1 cellular context compared by ENCODE assay signal in the genomic region with DNA sequence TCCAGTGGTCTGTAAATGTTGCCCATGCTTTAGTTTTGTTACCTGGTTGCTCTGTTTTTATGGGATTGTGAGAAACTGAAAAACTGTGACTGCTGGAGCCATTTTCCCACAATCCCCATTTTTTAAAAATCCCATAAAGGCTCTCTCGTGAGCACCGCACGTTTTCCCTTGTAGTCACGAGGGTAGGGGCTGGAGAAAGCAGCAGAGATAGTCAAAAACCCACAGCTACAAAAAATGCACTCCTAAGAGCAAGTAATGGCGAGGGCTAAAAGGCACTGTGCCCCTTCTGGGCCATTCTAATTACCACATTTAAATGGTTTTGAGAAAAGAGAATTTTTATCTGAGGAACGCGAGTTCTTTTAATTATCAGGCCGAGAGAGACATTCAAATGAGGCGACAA.
TF ChIP-seq lines count a peak whose summit lies in the region.

No MANE protein-coding gene starts in this region.

TF ChIP-seq in H1, 55 proteins besides CTCF, POLR2A, EP300 and RAD21:
- no peak for TF ChIP-seq KDM1A (IDR thresholded peaks at IDR 0.05; ENCODE audit: borderline replicate concordance, low read length)
- no peak for TF ChIP-seq POLR2AphosphoS5 (IDR thresholded peaks at IDR 0.05; ENCODE audit: low read depth, low read length)
- TF ChIP-seq, protein P1, sequence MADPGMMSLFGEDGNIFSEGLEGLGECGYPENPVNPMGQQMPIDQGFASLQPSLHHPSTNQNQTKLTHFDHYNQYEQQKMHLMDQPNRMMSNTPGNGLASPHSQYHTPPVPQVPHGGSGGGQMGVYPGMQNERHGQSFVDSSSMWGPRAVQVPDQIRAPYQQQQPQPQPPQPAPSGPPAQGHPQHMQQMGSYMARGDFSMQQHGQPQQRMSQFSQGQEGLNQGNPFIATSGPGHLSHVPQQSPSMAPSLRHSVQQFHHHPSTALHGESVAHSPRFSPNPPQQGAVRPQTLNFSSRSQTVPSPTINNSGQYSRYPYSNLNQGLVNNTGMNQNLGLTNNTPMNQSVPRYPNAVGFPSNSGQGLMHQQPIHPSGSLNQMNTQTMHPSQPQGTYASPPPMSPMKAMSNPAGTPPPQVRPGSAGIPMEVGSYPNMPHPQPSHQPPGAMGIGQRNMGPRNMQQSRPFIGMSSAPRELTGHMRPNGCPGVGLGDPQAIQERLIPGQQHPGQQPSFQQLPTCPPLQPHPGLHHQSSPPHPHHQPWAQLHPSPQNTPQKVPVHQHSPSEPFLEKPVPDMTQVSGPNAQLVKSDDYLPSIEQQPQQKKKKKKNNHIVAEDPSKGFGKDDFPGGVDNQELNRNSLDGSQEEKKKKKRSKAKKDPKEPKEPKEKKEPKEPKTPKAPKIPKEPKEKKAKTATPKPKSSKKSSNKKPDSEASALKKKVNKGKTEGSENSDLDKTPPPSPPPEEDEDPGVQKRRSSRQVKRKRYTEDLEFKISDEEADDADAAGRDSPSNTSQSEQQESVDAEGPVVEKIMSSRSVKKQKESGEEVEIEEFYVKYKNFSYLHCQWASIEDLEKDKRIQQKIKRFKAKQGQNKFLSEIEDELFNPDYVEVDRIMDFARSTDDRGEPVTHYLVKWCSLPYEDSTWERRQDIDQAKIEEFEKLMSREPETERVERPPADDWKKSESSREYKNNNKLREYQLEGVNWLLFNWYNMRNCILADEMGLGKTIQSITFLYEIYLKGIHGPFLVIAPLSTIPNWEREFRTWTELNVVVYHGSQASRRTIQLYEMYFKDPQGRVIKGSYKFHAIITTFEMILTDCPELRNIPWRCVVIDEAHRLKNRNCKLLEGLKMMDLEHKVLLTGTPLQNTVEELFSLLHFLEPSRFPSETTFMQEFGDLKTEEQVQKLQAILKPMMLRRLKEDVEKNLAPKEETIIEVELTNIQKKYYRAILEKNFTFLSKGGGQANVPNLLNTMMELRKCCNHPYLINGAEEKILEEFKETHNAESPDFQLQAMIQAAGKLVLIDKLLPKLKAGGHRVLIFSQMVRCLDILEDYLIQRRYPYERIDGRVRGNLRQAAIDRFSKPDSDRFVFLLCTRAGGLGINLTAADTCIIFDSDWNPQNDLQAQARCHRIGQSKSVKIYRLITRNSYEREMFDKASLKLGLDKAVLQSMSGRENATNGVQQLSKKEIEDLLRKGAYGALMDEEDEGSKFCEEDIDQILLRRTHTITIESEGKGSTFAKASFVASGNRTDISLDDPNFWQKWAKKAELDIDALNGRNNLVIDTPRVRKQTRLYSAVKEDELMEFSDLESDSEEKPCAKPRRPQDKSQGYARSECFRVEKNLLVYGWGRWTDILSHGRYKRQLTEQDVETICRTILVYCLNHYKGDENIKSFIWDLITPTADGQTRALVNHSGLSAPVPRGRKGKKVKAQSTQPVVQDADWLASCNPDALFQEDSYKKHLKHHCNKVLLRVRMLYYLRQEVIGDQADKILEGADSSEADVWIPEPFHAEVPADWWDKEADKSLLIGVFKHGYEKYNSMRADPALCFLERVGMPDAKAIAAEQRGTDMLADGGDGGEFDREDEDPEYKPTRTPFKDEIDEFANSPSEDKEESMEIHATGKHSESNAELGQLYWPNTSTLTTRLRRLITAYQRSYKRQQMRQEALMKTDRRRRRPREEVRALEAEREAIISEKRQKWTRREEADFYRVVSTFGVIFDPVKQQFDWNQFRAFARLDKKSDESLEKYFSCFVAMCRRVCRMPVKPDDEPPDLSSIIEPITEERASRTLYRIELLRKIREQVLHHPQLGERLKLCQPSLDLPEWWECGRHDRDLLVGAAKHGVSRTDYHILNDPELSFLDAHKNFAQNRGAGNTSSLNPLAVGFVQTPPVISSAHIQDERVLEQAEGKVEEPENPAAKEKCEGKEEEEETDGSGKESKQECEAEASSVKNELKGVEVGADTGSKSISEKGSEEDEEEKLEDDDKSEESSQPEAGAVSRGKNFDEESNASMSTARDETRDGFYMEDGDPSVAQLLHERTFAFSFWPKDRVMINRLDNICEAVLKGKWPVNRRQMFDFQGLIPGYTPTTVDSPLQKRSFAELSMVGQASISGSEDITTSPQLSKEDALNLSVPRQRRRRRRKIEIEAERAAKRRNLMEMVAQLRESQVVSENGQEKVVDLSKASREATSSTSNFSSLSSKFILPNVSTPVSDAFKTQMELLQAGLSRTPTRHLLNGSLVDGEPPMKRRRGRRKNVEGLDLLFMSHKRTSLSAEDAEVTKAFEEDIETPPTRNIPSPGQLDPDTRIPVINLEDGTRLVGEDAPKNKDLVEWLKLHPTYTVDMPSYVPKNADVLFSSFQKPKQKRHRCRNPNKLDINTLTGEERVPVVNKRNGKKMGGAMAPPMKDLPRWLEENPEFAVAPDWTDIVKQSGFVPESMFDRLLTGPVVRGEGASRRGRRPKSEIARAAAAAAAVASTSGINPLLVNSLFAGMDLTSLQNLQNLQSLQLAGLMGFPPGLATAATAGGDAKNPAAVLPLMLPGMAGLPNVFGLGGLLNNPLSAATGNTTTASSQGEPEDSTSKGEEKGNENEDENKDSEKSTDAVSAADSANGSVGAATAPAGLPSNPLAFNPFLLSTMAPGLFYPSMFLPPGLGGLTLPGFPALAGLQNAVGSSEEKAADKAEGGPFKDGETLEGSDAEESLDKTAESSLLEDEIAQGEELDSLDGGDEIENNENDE (IDR thresholded peaks at IDR 0.05; ENCODE audit: insufficient replicate concordance, low read length), result no peak
- TF ChIP-seq, protein P2, sequence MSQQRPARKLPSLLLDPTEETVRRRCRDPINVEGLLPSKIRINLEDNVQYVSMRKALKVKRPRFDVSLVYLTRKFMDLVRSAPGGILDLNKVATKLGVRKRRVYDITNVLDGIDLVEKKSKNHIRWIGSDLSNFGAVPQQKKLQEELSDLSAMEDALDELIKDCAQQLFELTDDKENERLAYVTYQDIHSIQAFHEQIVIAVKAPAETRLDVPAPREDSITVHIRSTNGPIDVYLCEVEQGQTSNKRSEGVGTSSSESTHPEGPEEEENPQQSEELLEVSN (IDR thresholded peaks at IDR 0.05), result no peak
- no peak for TF ChIP-seq RNF2 (IDR thresholded peaks at IDR 0.05; ENCODE audit: borderline replicate concordance, low read depth, low read length, missing control alignments, poor library complexity, severe bottlenecking)
- TF ChIP-seq CBX8 (IDR thresholded peaks at IDR 0.05; ENCODE audit: borderline replicate concordance, low read depth, low read length), result no peak
- TF ChIP-seq CBX5 (IDR thresholded peaks at IDR 0.05; ENCODE audit: low read depth, low read length), result no peak
- no peak for TF ChIP-seq MAFK (IDR thresholded peaks at IDR 0.05; ENCODE audit: low read depth, low read length)
- TF ChIP-seq SAP30 (IDR thresholded peaks at IDR 0.05; ENCODE audit: insufficient read depth, insufficient replicate concordance, low read length), result no peak
- no peak for TF ChIP-seq SIRT6 (IDR thresholded peaks at IDR 0.05; ENCODE audit: low read length)
- TF ChIP-seq, protein P3, sequence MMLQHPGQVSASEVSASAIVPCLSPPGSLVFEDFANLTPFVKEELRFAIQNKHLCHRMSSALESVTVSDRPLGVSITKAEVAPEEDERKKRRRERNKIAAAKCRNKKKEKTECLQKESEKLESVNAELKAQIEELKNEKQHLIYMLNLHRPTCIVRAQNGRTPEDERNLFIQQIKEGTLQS (IDR thresholded peaks at IDR 0.05; ENCODE audit: insufficient read depth, low read depth, low read length), result no peak
- no peak for TF ChIP-seq FOSL1 (IDR thresholded peaks at IDR 0.05; ENCODE audit: insufficient read depth, low read depth, low read length)
- TF ChIP-seq SIX5 (IDR thresholded peaks at IDR 0.05; ENCODE audit: low read depth, low read length), result no peak
- no peak for TF ChIP-seq TAF7 (optimal IDR thresholded peaks at IDR 0.05; ENCODE audit: borderline replicate concordance, low read depth, low read length)
